In the genomic region with DNA sequence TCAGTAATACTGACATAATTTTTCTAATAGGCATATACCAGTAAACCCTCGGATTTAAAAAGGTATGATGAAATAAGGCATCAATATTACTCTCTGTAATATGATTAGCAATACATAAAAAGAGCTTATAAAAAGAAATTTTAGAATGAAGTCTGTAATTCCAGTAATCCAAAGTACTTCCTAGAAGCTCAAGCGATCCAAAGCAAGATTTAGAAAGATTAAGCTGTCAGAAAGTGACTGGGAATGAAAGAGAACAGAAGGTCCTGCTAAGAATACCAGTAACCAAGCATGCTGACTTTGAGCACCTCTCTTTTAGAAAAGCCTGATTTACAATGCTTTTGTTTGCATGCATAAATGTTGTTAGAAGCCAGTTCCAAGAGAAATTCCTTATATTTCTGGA, we compare ENCODE assay signal across 15 cellular contexts.
A peak's percentile ranks its signal among the peaks of the same experiment; 100 is the strongest.
DNase-seq lines count a peak whose midpoint lies in the region; ATAC-seq and TF ChIP-seq lines count a peak whose summit lies in the region.
"Had no signal": no experiment of that assay in that cellular context is flagged by ENCODE, and none has a peak within 500 bp of the region (broad histone marks: within the 10 kb centered on the region; RNA-seq: fewer than 3 reads in every experiment).

No MANE protein-coding gene starts in this region.

- no peak overlapping the region for H3K14ac ChIP-seq in mesenchymal stem cell (ENCODE audit: low read length in 2 of 2)

- H2BK120ac ChIP-seq in mesenchymal stem cell (ENCODE audit: low read depth, low read length), result no peak overlapping the region

- no peak overlapping the region for H3K23ac ChIP-seq in mesenchymal stem cell (ENCODE audit: low read length in 2 of 2)

- no peak overlapping the region for H3K27ac Mint-ChIP-seq in osteocyte (ENCODE audit: unreplicated experiment)
- H3K27ac Mint-ChIP-seq: CD4-positive, alpha-beta memory T cell; H9 had no signal

- H3K4me2 ChIP-seq in GM23248 (ENCODE audit: unreplicated experiment), result peak overlapping the region; percentile 53
- H3K4me2 ChIP-seq in mesenchymal stem cell (ENCODE audit: low read length, poor library complexity, severe bottlenecking), result no peak overlapping the region
- H3K4me2 ChIP-seq: A549, BLaER1 had no signal

- in situ Hi-C loops in GM23248 (cut with MboI), result no loop called here

- no peaks in the 10 kb centered on the region for H3K79me1 ChIP-seq in mesenchymal stem cell (replicated peaks; ENCODE audit: low read length, poor library complexity, severe bottlenecking)

- H2AFZ ChIP-seq in GM23248 (peak overlapping the region; percentile 54), mesenchymal stem cell (ENCODE audit: low read depth, low read length) (no peak overlapping the region)

- H3K27me3 ChIP-seq in GM23248 (replicated peaks; ENCODE audit: insufficient read depth), result no peaks in the 10 kb centered on the region
- no peaks in the 10 kb centered on the region for H3K27me3 ChIP-seq in mesenchymal stem cell (ENCODE audit: control insufficient read depth in 1 of 2, insufficient read depth in 1 of 2, low read length in 2 of 2)
- H3K27me3 ChIP-seq: BLaER1 had no signal

- no peak overlapping the region for H2AK5ac ChIP-seq in mesenchymal stem cell (ENCODE audit: low read length, severe bottlenecking)

- no peak for ATAC-seq in HG02884 (IDR thresholded peaks at IDR 0.05; ENCODE audit: unreplicated experiment)
- no peak for ATAC-seq in GM18517 (IDR thresholded peaks at IDR 0.05; ENCODE audit: unreplicated experiment)
- ATAC-seq: A549 had no signal

- no peak overlapping the region for H2BK12ac ChIP-seq in mesenchymal stem cell (ENCODE audit: low read length in 2 of 2)

- peaks cover 21% of the 10 kb centered on the region for H3F3A ChIP-seq in GM23248 (ENCODE audit: insufficient read depth)

- no peak overlapping the region for H3K4ac ChIP-seq in mesenchymal stem cell (ENCODE audit: low read depth in 1 of 2, low read length in 2 of 2)

- H3K4me3 Mint-ChIP-seq in osteocyte (ENCODE audit: unreplicated experiment), result no peak overlapping the region
- H3K4me3 Mint-ChIP-seq: CD4-positive, alpha-beta memory T cell; H9 had no signal

- no peak overlapping the region for H3K27ac ChIP-seq in GM23248
- H3K27ac ChIP-seq in mesenchymal stem cell (ENCODE audit: low read length, poor library complexity, severe bottlenecking), result no peak overlapping the region
- H3K27ac ChIP-seq: A549, BLaER1 had no signal

- H3K36me3 ChIP-seq in GM23248 (ENCODE audit: low read depth) (no peaks in the 10 kb centered on the region), mesenchymal stem cell (ENCODE audit: control insufficient read depth in 1 of 2, insufficient read depth in 2 of 2, low read depth in 1 of 2, low read length in 2 of 2) (no peaks in the 10 kb centered on the region)
- H3K36me3 ChIP-seq: BLaER1 had no signal

- H3K79me2 ChIP-seq in GM23248 (ENCODE audit: insufficient read depth), result no peaks in the 10 kb centered on the region

- no peak overlapping the region for H4K8ac ChIP-seq in mesenchymal stem cell (ENCODE audit: low read length)

- WGBS in GM23248 (ENCODE audit: low coverage in 1 of 2, low lambda C conversion rate in 2 of 2, missing lambda C conversion rate in 2 of 2), 2 experiments, result 64 to 75% methylated on average over 2 of the region's 2 CpGs
- WGBS in mesenchymal stem cell, result 63% methylated on average over 1 of the region's 2 CpGs

- TF ChIP-seq CTCF in osteocyte (IDR thresholded peaks at IDR 0.05), result no peak

- no peaks in the 10 kb centered on the region for H3K9me3 ChIP-seq in GM23248 (ENCODE audit: low read depth)
- H3K9me3 ChIP-seq in mesenchymal stem cell (ENCODE audit: control insufficient read depth, low read length), result no peaks in the 10 kb centered on the region
- H3K9me3 ChIP-seq: A549, BLaER1 had no signal

- no peaks in the 10 kb centered on the region for H3K9me3 Mint-ChIP-seq in osteocyte (ENCODE audit: unreplicated experiment)
- H3K9me3 Mint-ChIP-seq: CD4-positive, alpha-beta memory T cell; H9 had no signal

- no peaks in the 10 kb centered on the region for H4K20me1 ChIP-seq in GM23248 (ENCODE audit: insufficient read depth)
- H4K20me1 ChIP-seq: BLaER1 had no signal

- peak; percentile 1 for DNase-seq in GM23248
- peak; percentile 71 for DNase-seq in NCI-H82 treated with DMSO at 0.1 percent for 48 hours (lab: John Stamatoyannopoulos, UW; ENCODE audit: unreplicated experiment)
- peak; percentile 78 for DNase-seq in amniotic epithelial cell (ENCODE audit: low read depth)
- DNase-seq in mesenchymal stem cell, result no peak
- no peak for DNase-seq in osteocyte (ENCODE audit: extremely low spot score, unreplicated experiment)
- no peak for DNase-seq in DMS79 treated with DMSO at 0.1 percent for 48 hours (lab: John Stamatoyannopoulos, UW)
- DNase-seq: CD4-positive, alpha-beta memory T cell; H9; NCI-H1092 treated with DMSO at 0.1 percent for 48 hours; NCI-H2081; SHP77 treated with DMSO at 0.1 percent for 48 hours had no signal

- no peak overlapping the region for H2BK5ac ChIP-seq in mesenchymal stem cell (ENCODE audit: low read depth, low read length, poor library complexity, severe bottlenecking)

- no peak overlapping the region for H3K9ac ChIP-seq in GM23248
- peak overlapping the region; percentile 42 for H3K9ac ChIP-seq in mesenchymal stem cell (ENCODE audit: low read length)
- H3K9ac ChIP-seq: BLaER1 had no signal

- no peaks in the 10 kb centered on the region for H3K9me2 ChIP-seq in GM23248 (ENCODE audit: insufficient read depth)

- no peaks in the 10 kb centered on the region for H3K36me3 Mint-ChIP-seq in osteocyte (ENCODE audit: unreplicated experiment)
- H3K36me3 Mint-ChIP-seq: CD4-positive, alpha-beta memory T cell had no signal

- H3K4me1 ChIP-seq in GM23248 (ENCODE audit: insufficient read depth), result peaks cover 21% of the 10 kb centered on the region
- H3K4me1 ChIP-seq in mesenchymal stem cell (ENCODE audit: control insufficient read depth, insufficient read depth, low read depth, low read length), result no peaks in the 10 kb centered on the region
- H3K4me1 ChIP-seq: A549 had no signal

- no peaks in the 10 kb centered on the region for H3K4me1 Mint-ChIP-seq in osteocyte (ENCODE audit: unreplicated experiment)
- H3K4me1 Mint-ChIP-seq: CD4-positive, alpha-beta memory T cell had no signal

- no peak overlapping the region for H4K91ac ChIP-seq in mesenchymal stem cell (ENCODE audit: low read length)

- no peak overlapping the region for H2BK15ac ChIP-seq in mesenchymal stem cell (ENCODE audit: low read depth, poor library complexity, severe bottlenecking)

- H3K4me3 ChIP-seq in GM23248 (no peak overlapping the region), mesenchymal stem cell (ENCODE audit: insufficient read depth in 1 of 2, low read depth in 1 of 2, low read length in 2 of 2) (no peak overlapping the region)
- H3K4me3 ChIP-seq: A549, BLaER1 had no signal

- peaks cover 9% of the 10 kb centered on the region for H3K27me3 Mint-ChIP-seq in osteocyte (ENCODE audit: unreplicated experiment)

- H3K18ac ChIP-seq in mesenchymal stem cell (ENCODE audit: low read depth in 1 of 2, low read length in 2 of 2), result no peak overlapping the region

Comparison
In these comparisons a context has a peak if more than half of its experiments do, and no peak if none do; other contexts are left out.
1. DNase-seq: peak in GM23248 (single experiment), NCI-H82 treated with DMSO at 0.1 percent for 48 hours (single experiment) and amniotic epithelial cell (single experiment); none in mesenchymal stem cell (single experiment), osteocyte (single experiment) and DMS79 treated with DMSO at 0.1 percent for 48 hours (single experiment).